In genomic region chr20:34302723-34303528, GRCh38 we compare ENCODE assay signal across 8 cellular contexts.
A peak's percentile ranks its signal among the peaks of the same experiment; 100 is the strongest.
DNase-seq lines count a peak whose midpoint lies in the region; ATAC-seq lines count a peak whose summit lies in the region.

TSS of gene AHCY (minus strand) at chr20:34303355. CDS start at chr20:34303270, 85 bp downstream.

- no peaks in the 10 kb centered on the region for H3K9me3 Mint-ChIP-seq in central memory CD8-positive, alpha-beta T cell

- DNase-seq in AG08396 (ENCODE audit: low spot score) = peak; percentile 95
- peak; percentile 96 for DNase-seq in NCI-H345 treated with DMSO at 0.1 percent for 48 hours (lab: John Stamatoyannopoulos, UW; ENCODE audit: unreplicated experiment)
- DNase-seq in activated CD4-positive, CD25-positive, alpha-beta regulatory T cell treated with anti-CD3 and anti-CD28 coated beads, Interleukin-2, amount 50 U/mL, for 16 hours (ENCODE audit: low read depth, low spot score) = peak; percentile 84
- DNase-seq in central memory CD8-positive, alpha-beta T cell (ENCODE audit: low spot score in 2 of 2) = peak; percentile 76 to 82
- DNase-seq in islet precursor cell = peak; percentile 99
- DNase-seq in stimulated activated CD4-positive, alpha-beta T cell treated with anti-CD3 and anti-CD28 coated beads, Interleukin-12 subunit alpha, Interleukin-12 subunit beta, amount 100 ng/mL, for 48 hours (ENCODE audit: low read depth in 2 of 3, low spot score in 1 of 3) = peak; percentile 91 to 95 (median 91)

- peak; percentile 89 for ATAC-seq in GM19023 (IDR thresholded peaks at IDR 0.05; ENCODE audit: unreplicated experiment)
- ATAC-seq in HG03280 (IDR thresholded peaks at IDR 0.05; ENCODE audit: unreplicated experiment) = peak; percentile 91
- ATAC-seq in central memory CD8-positive, alpha-beta T cell (replicated peaks; ENCODE audit: extremely low read depth, poor library complexity, severe bottlenecking) = peak; percentile 94

- peaks cover 5% of the 10 kb centered on the region for H3K4me1 Mint-ChIP-seq in central memory CD8-positive, alpha-beta T cell

- peak within 1 kb of the TSS; percentile 91 for H3K27ac Mint-ChIP-seq in central memory CD8-positive, alpha-beta T cell (ENCODE audit: low read depth)

- peaks cover 3% of the 10 kb centered on the region for H3K36me3 Mint-ChIP-seq in central memory CD8-positive, alpha-beta T cell (ENCODE audit: insufficient read depth)

- peak within 1 kb of the TSS; percentile 87 for H3K4me3 Mint-ChIP-seq in central memory CD8-positive, alpha-beta T cell

- no peaks in the 10 kb centered on the region for H3K27me3 Mint-ChIP-seq in central memory CD8-positive, alpha-beta T cell

Comparison
In these comparisons a context has a peak if more than half of its experiments do, and no peak if none do; other contexts are left out.
1. Peak in every context shown above with its lines: DNase-seq and ATAC-seq.